Comparison of ENCODE assay signal across 18 cellular contexts in genomic region chr9:136453326-136453725, GRCh38. TPM values are rescaled to one million over a fixed set of nuclear protein-coding genes. Genes with fewer than 3 reads are reported as not detected.
A peak's percentile ranks its signal among the peaks of the same experiment; 100 is the strongest.
DNase-seq lines count a peak whose midpoint lies in the region; ATAC-seq, FAIRE-seq and TF ChIP-seq lines count a peak whose summit lies in the region.
"Had no signal": no experiment of that assay in that cellular context is flagged by ENCODE, and none has a peak within 500 bp of the region (broad histone marks: within the 10 kb centered on the region; RNA-seq: fewer than 3 reads in every experiment).

No MANE protein-coding gene starts in this region.

- TF ChIP-seq RAD21 in GM12878 (IDR thresholded peaks at IDR 0.05; ENCODE audit: insufficient read depth, low read depth, low read length), result no peak

- in situ Hi-C loops in GM12878 (cut with MboI), result no loop called here

- H3K4me2 ChIP-seq in GM12878 (ENCODE audit: control insufficient read depth, insufficient read depth), result no peak overlapping the region

- no peaks in the 10 kb centered on the region for H4K20me1 ChIP-seq in GM12878 (ENCODE audit: control insufficient read depth, insufficient read depth)

- TF ChIP-seq CTCF in GM12878 (IDR thresholded peaks at IDR 0.05 in 2 of 3, conservative IDR thresholded peaks at IDR 0.05 in 1 of 3; ENCODE audit: control insufficient read depth in 2 of 3, extremely low read depth in 1 of 3, insufficient read depth in 1 of 3, low read depth in 3 of 3, low read length in 3 of 3), result no peak

- TF ChIP-seq EP300 in GM12878 (IDR thresholded peaks at IDR 0.05; ENCODE audit: borderline replicate concordance in 1 of 2, control insufficient read depth in 1 of 2, low read depth in 2 of 2, low read length in 2 of 2), result no peak

- H3K27me3 Mint-ChIP-seq in activated naive CD4-positive, alpha-beta T cell treated with anti-CD3 and anti-CD28 coated beads, Interleukin-2, amount 50 U/mL, for 24 hours, result no peaks in the 10 kb centered on the region
- H3K27me3 Mint-ChIP-seq: B cell; CD8-positive, alpha-beta memory T cell had no signal

- peaks cover 15% of the 10 kb centered on the region for H3K36me3 Mint-ChIP-seq in activated naive CD4-positive, alpha-beta T cell treated with anti-CD3 and anti-CD28 coated beads, Interleukin-2, amount 50 U/mL, for 24 hours
- H3K36me3 Mint-ChIP-seq in stimulated activated effector memory CD8-positive, alpha-beta T cell treated with anti-CD3 and anti-CD28 coated beads, Interleukin-12 subunit alpha, Interleukin-12 subunit beta, amount 100 ng/mL, for 72 hours, result peaks cover 98% of the 10 kb centered on the region

- DNase-seq in activated naive CD4-positive, alpha-beta T cell treated with anti-CD3 and anti-CD28 coated beads, Interleukin-2, amount 50 U/mL, for 16 hours, result no peak
- DNase-seq in GM12891 (ENCODE audit: insufficient read length, low spot score) (no peak), GM12878 (ENCODE audit: low read depth, low spot score) (no peak), DMS153 treated with DMSO at 0.1 percent for 48 hours (lab: John Stamatoyannopoulos, UW; ENCODE audit: unreplicated experiment) (no peak)
- DNase-seq in stimulated activated effector memory CD8-positive, alpha-beta T cell treated with anti-CD3 and anti-CD28 coated beads, Interleukin-12 subunit alpha, Interleukin-12 subunit beta, amount 100 ng/mL, for 72 hours (ENCODE audit: low spot score in 2 of 2), result no peak
- DNase-seq in activated CD4-positive, alpha-beta T cell treated with anti-CD3 and anti-CD28 coated beads for 1 hour, result no peak
- DNase-seq: Caco-2; CD8-positive, alpha-beta memory T cell; DMS53; GF-D8; GM23248; IMR-90 had no signal

- no peaks in the 10 kb centered on the region for H3K9me3 ChIP-seq in GM12878 (replicated peaks; ENCODE audit: control insufficient read depth, insufficient read depth, low read length)
- H3K9me3 ChIP-seq: Caco-2 had no signal

- no peak overlapping the region for H3K4me3 Mint-ChIP-seq in activated naive CD4-positive, alpha-beta T cell treated with anti-CD3 and anti-CD28 coated beads, Interleukin-2, amount 50 U/mL, for 24 hours
- no peak overlapping the region for H3K4me3 Mint-ChIP-seq in stimulated activated effector memory CD8-positive, alpha-beta T cell treated with anti-CD3 and anti-CD28 coated beads, Interleukin-12 subunit alpha, Interleukin-12 subunit beta, amount 100 ng/mL, for 72 hours
- H3K4me3 Mint-ChIP-seq: B cell; CD14-positive monocyte; CD8-positive, alpha-beta memory T cell had no signal

- CTCF ChIA-PET in GM12878 (lab: Yijun Ruan, JAX), result no interaction called here

- 95% methylated on average over 11 of the region's 11 CpGs for WGBS in GM12878 (ENCODE audit: insufficient coverage, insufficient replicate concordance, low lambda C conversion rate, missing lambda C conversion rate)

- intact Hi-C loops in GM12878 (cut with micrococcal nuclease; ENCODE audit: unreplicated experiment), result no loop called here

- TF ChIP-seq POLR2A in GM12891 (IDR thresholded peaks at IDR 0.05; ENCODE audit: low read depth, low read length) (no peak), GM12878 (IDR thresholded peaks at IDR 0.05; ENCODE audit: low read depth, low read length) (0 out of 2 replicates have a peak, but pooled peaks have one; percentile 20)

- H3K4me1 ChIP-seq in GM12878 (ENCODE audit: control insufficient read depth, insufficient read depth, low read length), result no peaks in the 10 kb centered on the region
- H3K4me1 ChIP-seq: Caco-2 had no signal

- no peak overlapping the region for H3K27ac ChIP-seq in GM12878 (ENCODE audit: control insufficient read depth, insufficient read depth)
- H3K27ac ChIP-seq: GM23248 had no signal

- RAD21 ChIA-PET in GM12878 (lab: Charles Lee; ENCODE audit: unreplicated experiment), result no interaction called here

- POLR2A ChIA-PET in GM12878 (lab: Charles Lee), result no interaction called here

- no peak overlapping the region for H3K9ac ChIP-seq in GM12878 (ENCODE audit: control insufficient read depth, insufficient read depth, low read length)
- H3K9ac ChIP-seq: GM23248 had no signal

- H3K4me1 Mint-ChIP-seq in activated naive CD4-positive, alpha-beta T cell treated with anti-CD3 and anti-CD28 coated beads, Interleukin-2, amount 50 U/mL, for 24 hours, result no peaks in the 10 kb centered on the region
- H3K4me1 Mint-ChIP-seq in stimulated activated effector memory CD8-positive, alpha-beta T cell treated with anti-CD3 and anti-CD28 coated beads, Interleukin-12 subunit alpha, Interleukin-12 subunit beta, amount 100 ng/mL, for 72 hours, result no peaks in the 10 kb centered on the region
- H3K4me1 Mint-ChIP-seq: B cell, CD14-positive monocyte had no signal

- SMC1A ChIA-PET in GM12878 (lab: Charles Lee; ENCODE audit: uncharacterized antibody, unreplicated experiment), result interaction anchor here (0.6 kb wide), 1 partner anchor 27 kb away, joined by 3 read pairs; no protein-coding TSS in a partner anchor

- H3K27ac Mint-ChIP-seq in activated naive CD4-positive, alpha-beta T cell treated with anti-CD3 and anti-CD28 coated beads, Interleukin-2, amount 50 U/mL, for 24 hours, result peak overlapping the region; percentile 2
- peak overlapping the region; percentile 32 for H3K27ac Mint-ChIP-seq in stimulated activated effector memory CD8-positive, alpha-beta T cell treated with anti-CD3 and anti-CD28 coated beads, Interleukin-12 subunit alpha, Interleukin-12 subunit beta, amount 100 ng/mL, for 72 hours
- H3K27ac Mint-ChIP-seq: B cell had no signal

- no peak overlapping the region for H2AFZ ChIP-seq in GM12878 (ENCODE audit: control insufficient read depth, low read depth, low read length)
- H2AFZ ChIP-seq: GM23248 had no signal

- H3K27me3 ChIP-seq in GM12878 (replicated peaks in 1 of 2; ENCODE audit: control insufficient read depth in 2 of 2, insufficient read depth in 2 of 2, low read length in 1 of 2), result no peaks in the 10 kb centered on the region

- no peaks in the 10 kb centered on the region for H3K9me3 Mint-ChIP-seq in activated naive CD4-positive, alpha-beta T cell treated with anti-CD3 and anti-CD28 coated beads, Interleukin-2, amount 50 U/mL, for 24 hours
- no peaks in the 10 kb centered on the region for H3K9me3 Mint-ChIP-seq in stimulated activated effector memory CD8-positive, alpha-beta T cell treated with anti-CD3 and anti-CD28 coated beads, Interleukin-12 subunit alpha, Interleukin-12 subunit beta, amount 100 ng/mL, for 72 hours
- H3K9me3 Mint-ChIP-seq: CD8-positive, alpha-beta memory T cell had no signal

- no peak for ATAC-seq in GM12878
- no peak for ATAC-seq in stimulated activated effector memory CD8-positive, alpha-beta T cell treated with anti-CD3 and anti-CD28 coated beads, Interleukin-12 subunit alpha, Interleukin-12 subunit beta, amount 100 ng/mL, for 72 hours
- ATAC-seq in HG02759 (IDR thresholded peaks at IDR 0.05; ENCODE audit: unreplicated experiment), result no peak

- no peaks in the 10 kb centered on the region for H3K79me2 ChIP-seq in GM12878 (ENCODE audit: control insufficient read depth, insufficient read depth, low read length)

- no peak overlapping the region for H3K4me3 ChIP-seq in GM12878
- H3K4me3 ChIP-seq: GM23248 had no signal

- no TSS peak for BruUV-seq in GM12878 (replicated peaks; lab: Mats Ljungman, UMichigan)

- FAIRE-seq in GM12891 (lab: Jason Lieb, UNC), result no peak
- FAIRE-seq in GM12878 (lab: Jason Lieb, UNC), result no peak
- FAIRE-seq: A204.1, H54 had no signal

- H3K36me3 ChIP-seq in GM12878 (ENCODE audit: control insufficient read depth in 2 of 2, insufficient read depth in 2 of 2, low read length in 1 of 2), result peaks cover 31 to 36% of the 10 kb centered on the region in 2 experiments

RNA-seq across cellular contexts. Expression of gene INPP5E, which starts 13.7 kb away (rescaled TPM):
- 6.6 TPM for polyA plus RNA-seq in GM12891 (2012; ENCODE audit: low read depth, missing spikeins)
- 32.3 and 36.3 TPM in 2 replicates for total RNA-seq in GM12878 (2013; cell fraction: nucleolus; rRNA removed)
- total RNA-seq in GM12878 (2014; rRNA removed) (6.6 and 7.4 TPM in 2 replicates), GM12878 (2014; rRNA removed; fragmentation: Illumina TruSeq; extraction: Trizol) (3.4 and 3.6 TPM in 2 replicates), GM12878 (2021) (13.0 and 15.6 TPM in 2 replicates)
- 2.8 TPM for polyA plus RNA-seq in GM12878 (2011; ENCODE audit: low read depth)
- polyA plus RNA-seq in GM12878 (2011; rRNA removed) (4.6 and 7.1 TPM in 2 replicates), GM12878 (2014; fragmentation: Illumina TruSeq; extraction: Trizol) (2.1 and 3.4 TPM in 2 replicates), GM12878 (2014; fragmentation: Nextera tagmentation; extraction: Ambion mirVana) (1 to 10 TPM in 1 of 2 experiments, under 1 TPM in 1; 0.24 to 1.2 TPM), GM12878 (2014; rRNA removed) (14.8 and 16.0 TPM in 2 replicates), GM12878 (2016; fragmentation: Nextera tagmentation; extraction: Ambion mirVana) (1 to 10 TPM; 4.7 to 5.9 TPM)
- polyA plus RNA-seq in GM12878 (2011; cell fraction: cytosol; rRNA removed), result 8.6 and 10.4 TPM in 2 replicates
- 78.9 and 90.5 TPM in 2 replicates for polyA plus RNA-seq in GM12878 (2011; cell fraction: nucleus; rRNA removed)
- polyA plus RNA-seq in GM12878 (2012), result 8.4 and 9.5 TPM in 2 replicates
- polyA minus RNA-seq in GM12878 (2011; rRNA and poly(A)+ RNA removed), result 4.3 and 8.1 TPM in 2 replicates
- polyA minus RNA-seq in GM12878 (2011; cell fraction: cytosol; rRNA and poly(A)+ RNA removed), result 4.1 and 4.8 TPM in 2 replicates
- polyA minus RNA-seq in GM12878 (2011; cell fraction: nucleus; rRNA and poly(A)+ RNA removed), result 10.2 and 17.1 TPM in 2 replicates

RNA-seq across cellular contexts. Expression of gene SEC16A, which starts 29.5 kb away (rescaled TPM):
- 31.0 TPM for polyA plus RNA-seq in GM12891 (2012; ENCODE audit: low read depth, missing spikeins)
- 45.7 and 51.6 TPM in 2 replicates for total RNA-seq in GM12878 (2013; cell fraction: nucleolus; rRNA removed)
- 14.7 and 17.6 TPM in 2 replicates for total RNA-seq in GM12878 (2014; rRNA removed)
- total RNA-seq in GM12878 (2014; rRNA removed; fragmentation: Illumina TruSeq; extraction: Trizol), result 8.3 and 10.0 TPM in 2 replicates
- total RNA-seq in GM12878 (2021), result 52.6 and 59.1 TPM in 2 replicates
- polyA plus RNA-seq in GM12878 (2011; ENCODE audit: low read depth), result 36.4 TPM
- 7.3 and 9.9 TPM in 2 replicates for polyA plus RNA-seq in GM12878 (2011; rRNA removed)
- 12.3 and 18.3 TPM in 2 replicates for polyA plus RNA-seq in GM12878 (2011; cell fraction: cytosol; rRNA removed)
- 44.9 and 59.4 TPM in 2 replicates for polyA plus RNA-seq in GM12878 (2011; cell fraction: nucleus; rRNA removed)
- polyA plus RNA-seq in GM12878 (2012), result 40.1 and 41.6 TPM in 2 replicates
- 26.5 and 36.0 TPM in 2 replicates for polyA plus RNA-seq in GM12878 (2014; fragmentation: Illumina TruSeq; extraction: Trizol)
- polyA plus RNA-seq in GM12878 (2014; fragmentation: Nextera tagmentation; extraction: Ambion mirVana), result 10 to 100 TPM; 12.4 to 16.6 TPM
- polyA plus RNA-seq in GM12878 (2014; rRNA removed), result 25.9 and 28.0 TPM in 2 replicates
- 10 to 100 TPM; 44.6 to 44.7 TPM for polyA plus RNA-seq in GM12878 (2016; fragmentation: Nextera tagmentation; extraction: Ambion mirVana)
- polyA minus RNA-seq in GM12878 (2011; rRNA and poly(A)+ RNA removed), result 9.8 and 13.4 TPM in 2 replicates
- polyA minus RNA-seq in GM12878 (2011; cell fraction: cytosol; rRNA and poly(A)+ RNA removed), result 19.6 and 20.7 TPM in 2 replicates
- 11.8 and 19.4 TPM in 2 replicates for polyA minus RNA-seq in GM12878 (2011; cell fraction: nucleus; rRNA and poly(A)+ RNA removed)

RNA-seq across cellular contexts. Expression of gene PMPCA, which starts 42.9 kb away (rescaled TPM):
- 111 TPM for polyA plus RNA-seq in GM12891 (2012; ENCODE audit: low read depth, missing spikeins)
- total RNA-seq in GM12878 (2013; cell fraction: nucleolus; rRNA removed), result 64.9 and 75.3 TPM in 2 replicates
- total RNA-seq in GM12878 (2014; rRNA removed), result 61.7 and 67.9 TPM in 2 replicates
- 40.8 and 47.3 TPM in 2 replicates for total RNA-seq in GM12878 (2014; rRNA removed; fragmentation: Illumina TruSeq; extraction: Trizol)
- total RNA-seq in GM12878 (2021), result 85.9 and 89.8 TPM in 2 replicates
- 37.1 TPM for polyA plus RNA-seq in GM12878 (2011; ENCODE audit: low read depth)
- 80.3 and 82.5 TPM in 2 replicates for polyA plus RNA-seq in GM12878 (2011; rRNA removed)
- 70.0 and 94.3 TPM in 2 replicates for polyA plus RNA-seq in GM12878 (2011; cell fraction: cytosol; rRNA removed)
- 268 and 279 TPM in 2 replicates for polyA plus RNA-seq in GM12878 (2011; cell fraction: nucleus; rRNA removed)
- 78.5 and 91.3 TPM in 2 replicates for polyA plus RNA-seq in GM12878 (2012)
- polyA plus RNA-seq in GM12878 (2014; fragmentation: Illumina TruSeq; extraction: Trizol), result 63.1 and 69.0 TPM in 2 replicates
- polyA plus RNA-seq in GM12878 (2014; fragmentation: Nextera tagmentation; extraction: Ambion mirVana), result 10 to 100 TPM in 1 of 2 experiments, 1 to 10 TPM in 1; 8.1 to 12.3 TPM
- polyA plus RNA-seq in GM12878 (2014; rRNA removed), result 90.0 and 93.0 TPM in 2 replicates
- polyA plus RNA-seq in GM12878 (2016; fragmentation: Nextera tagmentation; extraction: Ambion mirVana), result 100 to 1,000 TPM; 123 to 137 TPM
- 50.8 and 53.6 TPM in 2 replicates for polyA minus RNA-seq in GM12878 (2011; rRNA and poly(A)+ RNA removed)
- 13.8 and 16.0 TPM in 2 replicates for polyA minus RNA-seq in GM12878 (2011; cell fraction: cytosol; rRNA and poly(A)+ RNA removed)
- polyA minus RNA-seq in GM12878 (2011; cell fraction: nucleus; rRNA and poly(A)+ RNA removed), result 46.1 and 51.3 TPM in 2 replicates

RNA-seq across cellular contexts. Expression of gene ENTR1, which starts 42.9 kb away (rescaled TPM):
- 33.7 TPM for polyA plus RNA-seq in GM12891 (2012; ENCODE audit: low read depth, missing spikeins)
- total RNA-seq in GM12878 (2013; cell fraction: nucleolus; rRNA removed), result 55.0 and 60.4 TPM in 2 replicates
- 58.4 and 61.2 TPM in 2 replicates for total RNA-seq in GM12878 (2014; rRNA removed)
- total RNA-seq in GM12878 (2014; rRNA removed; fragmentation: Illumina TruSeq; extraction: Trizol), result 35.5 and 38.4 TPM in 2 replicates
- total RNA-seq in GM12878 (2021), result 75.4 and 81.7 TPM in 2 replicates
- 17.1 TPM for polyA plus RNA-seq in GM12878 (2011; ENCODE audit: low read depth)
- polyA plus RNA-seq in GM12878 (2011; rRNA removed), result 47.7 and 55.4 TPM in 2 replicates
- polyA plus RNA-seq in GM12878 (2011; cell fraction: cytosol; rRNA removed), result 41.9 and 53.8 TPM in 2 replicates
- 296 and 320 TPM in 2 replicates for polyA plus RNA-seq in GM12878 (2011; cell fraction: nucleus; rRNA removed)
- 32.2 and 42.4 TPM in 2 replicates for polyA plus RNA-seq in GM12878 (2012)
- 19.0 and 43.7 TPM in 2 replicates for polyA plus RNA-seq in GM12878 (2014; fragmentation: Illumina TruSeq; extraction: Trizol)
- polyA plus RNA-seq in GM12878 (2014; fragmentation: Nextera tagmentation; extraction: Ambion mirVana), result 10 to 100 TPM in 1 of 2 experiments, 1 to 10 TPM in 1; 8.2 to 20.4 TPM
- polyA plus RNA-seq in GM12878 (2014; rRNA removed), result 96.4 and 105 TPM in 2 replicates
- 10 to 100 TPM; 10.5 to 14.9 TPM for polyA plus RNA-seq in GM12878 (2016; fragmentation: Nextera tagmentation; extraction: Ambion mirVana)
- 15.0 and 45.6 TPM in 2 replicates for polyA minus RNA-seq in GM12878 (2011; rRNA and poly(A)+ RNA removed)
- 24.7 and 29.1 TPM in 2 replicates for polyA minus RNA-seq in GM12878 (2011; cell fraction: cytosol; rRNA and poly(A)+ RNA removed)
- 50.2 and 69.5 TPM in 2 replicates for polyA minus RNA-seq in GM12878 (2011; cell fraction: nucleus; rRNA and poly(A)+ RNA removed)

RNA-seq across cellular contexts. Expression of gene SNAPC4, which starts 53.4 kb away (rescaled TPM):
- 9.8 TPM for polyA plus RNA-seq in GM12891 (2012; ENCODE audit: low read depth, missing spikeins)
- 20.6 and 25.5 TPM in 2 replicates for total RNA-seq in GM12878 (2013; cell fraction: nucleolus; rRNA removed)
- total RNA-seq in GM12878 (2014; rRNA removed) (7.7 and 8.8 TPM in 2 replicates), GM12878 (2014; rRNA removed; fragmentation: Illumina TruSeq; extraction: Trizol) (5.1 and 5.2 TPM in 2 replicates), GM12878 (2021) (16.4 and 19.8 TPM in 2 replicates)
- 3.1 TPM for polyA plus RNA-seq in GM12878 (2011; ENCODE audit: low read depth)
- polyA plus RNA-seq in GM12878 (2011; rRNA removed) (2.4 and 3.5 TPM in 2 replicates), GM12878 (2014; fragmentation: Illumina TruSeq; extraction: Trizol) (7.1 and 8.7 TPM in 2 replicates), GM12878 (2014; fragmentation: Nextera tagmentation; extraction: Ambion mirVana) (under 1 TPM; 0.42 to 0.43 TPM), GM12878 (2014; rRNA removed) (16.9 and 18.1 TPM in 2 replicates), GM12878 (2016; fragmentation: Nextera tagmentation; extraction: Ambion mirVana) (1 to 10 TPM; 6.8 to 7.2 TPM)
- 3.4 and 5.5 TPM in 2 replicates for polyA plus RNA-seq in GM12878 (2011; cell fraction: cytosol; rRNA removed)
- polyA plus RNA-seq in GM12878 (2011; cell fraction: nucleus; rRNA removed), result 21.4 and 37.3 TPM in 2 replicates
- polyA plus RNA-seq in GM12878 (2012), result 8.0 and 10.3 TPM in 2 replicates
- polyA minus RNA-seq in GM12878 (2011; rRNA and poly(A)+ RNA removed), result 2.6 and 3.9 TPM in 2 replicates
- 2.4 and 2.7 TPM in 2 replicates for polyA minus RNA-seq in GM12878 (2011; cell fraction: cytosol; rRNA and poly(A)+ RNA removed)
- polyA minus RNA-seq in GM12878 (2011; cell fraction: nucleus; rRNA and poly(A)+ RNA removed), result 4.5 and 7.1 TPM in 2 replicates
